In genomic region chr6:86943819-86944407, GRCh38 we compare ENCODE assay signal across 30 cellular contexts. TPM values are rescaled to one million over a fixed set of nuclear protein-coding genes. Genes with fewer than 3 reads are reported as not detected.
"Had no signal": no experiment of that assay in that cellular context is flagged by ENCODE, and none has a peak within 500 bp of the region (broad histone marks: within the 10 kb centered on the region; RNA-seq: fewer than 3 reads in every experiment).

No MANE protein-coding gene starts in this region.

- H3K36me3 Mint-ChIP-seq: activated CD4-positive, alpha-beta memory T cell treated with anti-CD3 and anti-CD28 coated beads for 36 hours; activated naive CD4-positive, alpha-beta T cell treated with anti-CD3 and anti-CD28 coated beads, Interleukin-2, amount 50 U/mL, for 72 hours; brain had no signal

- H3K27ac ChIP-seq: ascending aorta, RWPE1, SJCRH30 had no signal

- ATAC-seq: activated naive CD4-positive, alpha-beta T cell treated with anti-CD3 and anti-CD28 coated beads, Interleukin-2, amount 50 U/mL, for 72 hours; activated naive CD8-positive, alpha-beta T cell treated with anti-CD3 and anti-CD28 coated beads, Interleukin-2, amount 50 U/mL, for 24 hours; activated T-cell treated with anti-CD3 and anti-CD28 coated beads, Interleukin-2, amount 50 U/mL, for 4 hours; Panc1; T-helper 17 cell had no signal

- H3K9me3 ChIP-seq: ascending aorta, SJCRH30 had no signal

- H3K27me3 ChIP-seq: ascending aorta, SJCRH30 had no signal

- H3K4me3 ChIP-seq: ascending aorta, SJCRH30 had no signal

- H3K27ac Mint-ChIP-seq: activated B cell treated with CpG ODN at 0.5 μM for 24 hours; activated CD4-positive, alpha-beta memory T cell treated with anti-CD3 and anti-CD28 coated beads for 36 hours; activated CD4-positive, alpha-beta T cell treated with anti-CD3 and anti-CD28 coated beads, Interleukin-2, amount 10 ng/mL, durations not matched to agents 7 days and 5 days; activated naive CD4-positive, alpha-beta T cell treated with anti-CD3 and anti-CD28 coated beads, Interleukin-2, amount 50 U/mL, for 72 hours; activated naive CD8-positive, alpha-beta T cell treated with anti-CD3 and anti-CD28 coated beads, Interleukin-2, amount 50 U/mL, for 24 hours; brain; T-helper 17 cell had no signal

- H3K4me1 ChIP-seq: ascending aorta, SJCRH30 had no signal

- H3K4me1 Mint-ChIP-seq: activated B cell treated with CpG ODN at 0.5 μM for 24 hours; activated CD4-positive, alpha-beta T cell treated with anti-CD3 and anti-CD28 coated beads, Interleukin-2, amount 10 ng/mL, durations not matched to agents 7 days and 5 days; activated naive CD8-positive, alpha-beta T cell treated with anti-CD3 and anti-CD28 coated beads, Interleukin-2, amount 50 U/mL, for 24 hours; brain; central memory CD8-positive, alpha-beta T cell; T-helper 17 cell had no signal

- DNase-seq: activated B cell treated with CpG ODN at 0.5 μM for 24 hours; activated CD4-positive, alpha-beta memory T cell treated with anti-CD3 and anti-CD28 coated beads for 36 hours; activated CD4-positive, alpha-beta T cell treated with anti-CD3 and anti-CD28 coated beads, Interleukin-2, amount 10 ng/mL, durations not matched to agents 7 days and 5 days; activated CD8-positive, alpha-beta memory T cell treated with anti-CD3 and anti-CD28 coated beads for 24 hours; activated effector memory CD4-positive, alpha-beta T cell treated with anti-CD3 and anti-CD28 coated beads, Interleukin-2, amount 50 U/mL, for 16 hours; activated naive CD4-positive, alpha-beta T cell treated with Interleukin-2 at 50 U/mL for 16 hours; activated naive CD8-positive, alpha-beta T cell treated with anti-CD3 and anti-CD28 coated beads, Interleukin-2, amount 50 U/mL, for 24 hours; activated T-cell treated with anti-CD3 and anti-CD28 coated beads, Interleukin-2, amount 50 U/mL, for 4 hours; amniotic stem cell; Karpas-422; MM.1S; NCI-H1105 treated with DMSO at 0.1 percent for 48 hours; NCI-H1436 treated with DMSO at 0.1 percent for 48 hours; NCI-H187 treated with DMSO at 0.1 percent for 48 hours; NCI-H2081 treated with DMSO at 0.1 percent for 48 hours; NCI-H226; NCI-H69; NK-92 treated with Interleukin-12 subunit alpha and Interleukin-12 subunit beta, amount 100 ng/mL, for 24 hours; OCI-M1; Right ventricle myocardium superior; SJCRH30; T-helper 17 cell; T-helper 9 cell had no signal

- H3K9me3 Mint-ChIP-seq: activated B cell treated with CpG ODN at 0.5 μM for 24 hours; activated CD4-positive, alpha-beta memory T cell treated with anti-CD3 and anti-CD28 coated beads for 36 hours; activated CD4-positive, alpha-beta T cell treated with anti-CD3 and anti-CD28 coated beads, Interleukin-2, amount 10 ng/mL, durations not matched to agents 7 days and 5 days; activated naive CD4-positive, alpha-beta T cell treated with anti-CD3 and anti-CD28 coated beads, Interleukin-2, amount 50 U/mL, for 72 hours; activated naive CD8-positive, alpha-beta T cell treated with anti-CD3 and anti-CD28 coated beads, Interleukin-2, amount 50 U/mL, for 24 hours; activated T-cell treated with anti-CD3 and anti-CD28 coated beads, Interleukin-2, amount 50 U/mL, for 4 hours; brain; central memory CD8-positive, alpha-beta T cell had no signal

- H3K4me3 Mint-ChIP-seq: activated B cell treated with CpG ODN at 0.5 μM for 24 hours; activated CD4-positive, alpha-beta memory T cell treated with anti-CD3 and anti-CD28 coated beads for 36 hours; activated CD4-positive, alpha-beta T cell treated with anti-CD3 and anti-CD28 coated beads, Interleukin-2, amount 10 ng/mL, durations not matched to agents 7 days and 5 days; activated naive CD8-positive, alpha-beta T cell treated with anti-CD3 and anti-CD28 coated beads, Interleukin-2, amount 50 U/mL, for 24 hours; activated T-cell treated with anti-CD3 and anti-CD28 coated beads, Interleukin-2, amount 50 U/mL, for 4 hours; brain; central memory CD8-positive, alpha-beta T cell; T-helper 17 cell had no signal

- H3K36me3 ChIP-seq: ascending aorta, SJCRH30 had no signal

RNA-seq across cellular contexts. Expression of gene HTR1E, which starts 6.6 kb away (rescaled TPM):
- total RNA-seq: activated B cell treated with CpG ODN at 0.5 μM for 24 hours; activated CD4-positive, alpha-beta memory T cell treated with anti-CD3 and anti-CD28 coated beads for 36 hours; activated CD4-positive, alpha-beta T cell treated with anti-CD3 and anti-CD28 coated beads, Interleukin-2, amount 10 ng/mL, durations not matched to agents 7 days and 5 days; activated naive CD4-positive, alpha-beta T cell treated with anti-CD3 and anti-CD28 coated beads, Interleukin-2, amount 50 U/mL, for 72 hours; activated T-cell treated with anti-CD3 and anti-CD28 coated beads, Interleukin-2, amount 50 U/mL, for 4 hours; ascending aorta; NCI-H460; Right ventricle myocardium superior; SJCRH30; T-helper 17 cell had no signal
